Comparison of ENCODE assay signal across 1 cellular context in genomic region chr17:42886283-42887176, GRCh38.
TF ChIP-seq lines count a peak whose summit lies in the region.

No MANE protein-coding gene starts in this region.

TF ChIP-seq in HepG2, 621 proteins besides CTCF, POLR2A, EP300 and RAD21 (continued from another document):
- TF ChIP-seq DMTF1 (CRISPR knock-in tag; IDR thresholded peaks at IDR 0.05), result peak; percentile 89; the same call in 1 of the 2 replicates
- no peak for TF ChIP-seq BORCS8-MEF2B (CRISPR knock-in tag; IDR thresholded peaks at IDR 0.05)
- TF ChIP-seq HNRNPL (IDR thresholded peaks at IDR 0.05; ENCODE audit: low read depth, low read length), result no peak
- no peak for TF ChIP-seq NFIB (CRISPR knock-in tag; IDR thresholded peaks at IDR 0.05; ENCODE audit: borderline replicate concordance)
- TF ChIP-seq LBX2 (CRISPR knock-in tag; IDR thresholded peaks at IDR 0.05; ENCODE audit: borderline replicate concordance), result 0 out of 2 replicates have a peak, but pooled peaks have one; percentile 46
- TF ChIP-seq ZNF431 (CRISPR knock-in tag; IDR thresholded peaks at IDR 0.05; ENCODE audit: borderline replicate concordance, low read depth), result peak; percentile 91
- TF ChIP-seq MATR3 (CRISPR knock-in tag; IDR thresholded peaks at IDR 0.05), result no peak
- TF ChIP-seq ZSCAN31 (CRISPR knock-in tag; IDR thresholded peaks at IDR 0.05; ENCODE audit: low read depth), result peak; percentile 83
- no peak for TF ChIP-seq SOX6 (IDR thresholded peaks at IDR 0.05)
- TF ChIP-seq SOX6 (CRISPR knock-in tag; IDR thresholded peaks at IDR 0.05), result peak; percentile 90
- peak; percentile 91 for TF ChIP-seq ONECUT2 (CRISPR knock-in tag; IDR thresholded peaks at IDR 0.05)
- TF ChIP-seq ZBTB33 (CRISPR knock-in tag; IDR thresholded peaks at IDR 0.05), result peak; percentile 53
- peak; percentile 62; the same call in 1 of the 2 replicates for TF ChIP-seq RFXAP (CRISPR knock-in tag; IDR thresholded peaks at IDR 0.05; ENCODE audit: borderline replicate concordance)
- peak; percentile 97 for TF ChIP-seq SALL1 (CRISPR knock-in tag; IDR thresholded peaks at IDR 0.05)
